ENCODE assay signal across 1 cellular context in genomic region chr7:126605553-126605952, GRCh38.
TF ChIP-seq lines count a peak whose summit lies in the region.

No MANE protein-coding gene starts in this region.

TF ChIP-seq in SK-N-SH treated with all-trans-retinoic acid at 6 μM for 48 hours, 23 proteins besides CTCF, POLR2A, EP300 and RAD21 (continued from another document):
- TF ChIP-seq TSHZ2 (CRISPR knock-in tag; IDR thresholded peaks at IDR 0.05) (no peak), SNAI2 (CRISPR knock-in tag; IDR thresholded peaks at IDR 0.05) (no peak)
